In the genomic region with DNA sequence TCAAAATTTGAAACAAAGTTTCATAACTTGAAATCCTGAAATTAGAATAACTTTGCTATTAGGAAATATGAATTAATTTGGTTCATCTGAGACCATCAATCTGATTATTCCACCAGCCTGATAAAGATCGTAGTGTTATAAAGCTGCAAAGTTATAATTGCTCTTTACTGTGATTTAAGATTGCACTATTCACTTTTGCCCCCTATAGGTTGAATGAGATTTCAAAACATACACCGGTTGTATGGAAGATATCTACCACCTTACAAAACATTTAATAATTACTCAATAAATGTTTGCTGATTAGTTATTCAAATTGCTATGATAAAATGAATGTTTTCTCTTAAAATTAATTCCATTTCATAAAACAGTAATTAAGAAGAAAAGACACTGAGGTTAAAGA, we compare ENCODE assay signal across 10 cellular contexts. TPM values are rescaled to one million over a fixed set of nuclear protein-coding genes. Genes with fewer than 3 reads are reported as not detected.
A peak's percentile ranks its signal among the peaks of the same experiment; 100 is the strongest.
DNase-seq lines count a peak whose midpoint lies in the region; TF ChIP-seq lines count a peak whose summit lies in the region.
"Had no signal": no experiment of that assay in that cellular context is flagged by ENCODE, and none has a peak within 500 bp of the region (broad histone marks: within the 10 kb centered on the region; RNA-seq: fewer than 3 reads in every experiment).

No MANE protein-coding gene starts in this region.

- H3K4me1 ChIP-seq in ovary (ENCODE audit: insufficient read depth): no peaks in the 10 kb centered on the region
- H3K4me1 ChIP-seq in CD4-positive, alpha-beta memory T cell (ENCODE audit: insufficient read depth, low read length): no peaks in the 10 kb centered on the region

- POLR2A ChIA-PET in GM10248 (lab: Yijun Ruan, JAX): no interaction called here
- POLR2A ChIA-PET in CD4-positive, alpha-beta memory T cell (lab: Charles Lee; ENCODE audit: partially characterized antibody): no interaction called here

- intact Hi-C loops in ovary (cut with DNase I): no loop called here
- intact Hi-C loops in CD4-positive, alpha-beta memory T cell (cut with micrococcal nuclease): no loop called here

- CTCF ChIA-PET in GM10248 (lab: Yijun Ruan, JAX): interaction anchor here (1.0 to 5.2 kb wide), 9 partner anchors 10 to 377 kb away, joined by 3 to 42 read pairs (median 4); no protein-coding TSS in a partner anchor
- CTCF ChIA-PET in CD4-positive, alpha-beta memory T cell (lab: Charles Lee; ENCODE audit: partially characterized antibody): interaction anchor here (1.0 to 3.0 kb wide), 4 partner anchors 8 to 303 kb away, joined by 3 to 12 read pairs (median 4); no protein-coding TSS in a partner anchor

- 61 to 84% (median 79%) methylated on average over 2 of the region's 2 CpGs for WGBS in ovary, 3 donors

- no peaks in the 10 kb centered on the region for H3K36me3 ChIP-seq in ovary
- H3K36me3 ChIP-seq in CD4-positive, alpha-beta memory T cell (ENCODE audit: insufficient read depth, low read length): no peaks in the 10 kb centered on the region

- H3K27ac ChIP-seq in ovary: no peak overlapping the region
- no peak overlapping the region for H3K27ac ChIP-seq in CD4-positive, alpha-beta memory T cell (ENCODE audit: low read depth, low read length)

- H3K9me3 ChIP-seq in ovary: no peaks in the 10 kb centered on the region
- H3K9me3 ChIP-seq in CD4-positive, alpha-beta memory T cell (ENCODE audit: control insufficient read depth in 1 of 2, low read length in 2 of 2): no peaks in the 10 kb centered on the region

- H3K4me3 ChIP-seq in cardiac fibroblast (replicated peaks in 1 of 2; ENCODE audit: low read depth in 2 of 2, low read length in 2 of 2) (no peak overlapping the region), ovary (no peak overlapping the region)
- H3K4me3 ChIP-seq in CD4-positive, alpha-beta memory T cell (ENCODE audit: low read length in 2 of 2): no peak overlapping the region

- H3K36me3 Mint-ChIP-seq in neural crest cell (ENCODE audit: low read depth): peaks cover 5% of the 10 kb centered on the region
- peaks cover 22 to 23% of the 10 kb centered on the region in 2 donors for H3K36me3 Mint-ChIP-seq in CD4-positive, alpha-beta memory T cell

- H3K27ac Mint-ChIP-seq in neural crest cell (ENCODE audit: unreplicated experiment): no peak overlapping the region
- H3K27ac Mint-ChIP-seq in CD4-positive, alpha-beta memory T cell: no peak overlapping the region

- TF ChIP-seq POLR2A in ovary (IDR thresholded peaks at IDR 0.05): no peak

- DNase-seq in GM10248 (ENCODE audit: extremely low spot score) (no peak), NCI-H146 (lab: John Stamatoyannopoulos, UW) (peak; percentile 31), cardiac fibroblast (ENCODE audit: low read depth in 2 of 2) (peak; percentile 15 to 23), neural crest cell (ENCODE audit: low read depth, low spot score) (no peak), ovary (no peak), RKO (ENCODE audit: low spot score) (no peak), NCI-H1105 treated with DMSO at 0.1 percent for 48 hours (lab: John Stamatoyannopoulos, UW) (no peak)
- no peak for DNase-seq in CD4-positive, alpha-beta memory T cell
- DNase-seq: activated CD8-positive, alpha-beta memory T cell treated with anti-CD3 and anti-CD28 coated beads, Interleukin-2, amount 50 U/mL, for 48 hours; stimulated activated CD4-positive, alpha-beta T cell treated with anti-CD3 and anti-CD28 coated beads, Interleukin-15, amount 100 ng/mL, for 24 hours had no signal

- no peaks in the 10 kb centered on the region for H3K27me3 Mint-ChIP-seq in neural crest cell (ENCODE audit: low read depth)
- no peaks in the 10 kb centered on the region for H3K27me3 Mint-ChIP-seq in CD4-positive, alpha-beta memory T cell

- no peak for TF ChIP-seq EP300 in ovary (IDR thresholded peaks at IDR 0.05)

- H3K27me3 ChIP-seq in ovary: no peaks in the 10 kb centered on the region
- no peaks in the 10 kb centered on the region for H3K27me3 ChIP-seq in CD4-positive, alpha-beta memory T cell (ENCODE audit: insufficient read depth, low read length)

- TF ChIP-seq CTCF in GM10248 (IDR thresholded peaks at IDR 0.05; ENCODE audit: control extremely low read depth, extremely low read depth, low read depth, missing control alignments) (peak; percentile 6), cardiac fibroblast (IDR thresholded peaks at IDR 0.05; ENCODE audit: low read depth, low read length) (peak; percentile 46), neural crest cell (conservative IDR thresholded peaks at IDR 0.05) (peak; percentile 64), ovary (IDR thresholded peaks at IDR 0.05) (no peak)

- peaks cover 5% of the 10 kb centered on the region for H3K4me1 Mint-ChIP-seq in neural crest cell
- H3K4me1 Mint-ChIP-seq in CD4-positive, alpha-beta memory T cell: no peaks in the 10 kb centered on the region

- no peaks in the 10 kb centered on the region for H3K9me3 Mint-ChIP-seq in neural crest cell
- H3K9me3 Mint-ChIP-seq in CD4-positive, alpha-beta memory T cell: no peaks in the 10 kb centered on the region

- no peak overlapping the region for H3K4me3 Mint-ChIP-seq in neural crest cell
- H3K4me3 Mint-ChIP-seq in CD4-positive, alpha-beta memory T cell: no peak overlapping the region

RNA-seq across cellular contexts. Expression of a gene that starts 26.1 kb away (rescaled TPM):
- total RNA-seq in neural crest cell (25.1 and 29.8 TPM in 2 replicates), ovary (10 to 100 TPM; 20.6 to 27.6 (median 24.1) TPM)
- polyA plus RNA-seq in ovary: 10 to 100 TPM; 20.5 to 26.6 TPM
- 10 to 100 TPM; 17.7 to 18.4 TPM for total RNA-seq in CD4-positive, alpha-beta memory T cell
- polyA plus RNA-seq in CD4-positive, alpha-beta memory T cell: 10 to 100 TPM; 17.2 to 27.6 TPM

RNA-seq across cellular contexts. Expression of a gene that starts 26.3 kb away (rescaled TPM):
- 32.6 and 38.6 TPM in 2 replicates for total RNA-seq in neural crest cell
- total RNA-seq in ovary: 10 to 100 TPM; 15.3 to 45.2 (median 24.4) TPM
- 10 to 100 TPM; 11.8 to 23.3 TPM for polyA plus RNA-seq in ovary
- 10 to 100 TPM; 39.1 to 43.5 TPM for total RNA-seq in CD4-positive, alpha-beta memory T cell
- 10 to 100 TPM; 17.6 to 20.4 TPM for polyA plus RNA-seq in CD4-positive, alpha-beta memory T cell

Comparison
In these comparisons a context has a peak if more than half of its experiments do, and no peak if none do; other contexts are left out.
1. DNase-seq: peak in NCI-H146 (single experiment) and cardiac fibroblast (2 of 2); none in GM10248 (single experiment), neural crest cell (single experiment), ovary (0 of 5), RKO (single experiment), CD4-positive, alpha-beta memory T cell (0 of 5) and NCI-H1105 treated with DMSO at 0.1 percent for 48 hours (single experiment).
2. CTCF ChIP-seq: peak in GM10248 (single experiment), cardiac fibroblast (single experiment) and neural crest cell (single experiment); none in ovary (0 of 3).